Comparison of ENCODE assay signal across 18 cellular contexts in genomic region chr22:48888466-48889208, GRCh38.
A peak's percentile ranks its signal among the peaks of the same experiment; 100 is the strongest.
DNase-seq lines count a peak whose midpoint lies in the region; ATAC-seq and TF ChIP-seq lines count a peak whose summit lies in the region.
"Had no signal": no experiment of that assay in that cellular context is flagged by ENCODE, and none has a peak within 500 bp of the region (broad histone marks: within the 10 kb centered on the region; RNA-seq: fewer than 3 reads in every experiment).

No MANE protein-coding gene starts in this region.

- no peak for TF ChIP-seq POLR2A in upper lobe of left lung (IDR thresholded peaks at IDR 0.05)

- TF ChIP-seq CTCF in upper lobe of left lung (IDR thresholded peaks at IDR 0.05) = no peak

- no peaks in the 10 kb centered on the region for H3K36me3 ChIP-seq in upper lobe of left lung

- peaks cover 0 to 5% (median 0%) of the 10 kb centered on the region in 4 donors for H3K9me3 ChIP-seq in upper lobe of left lung

- 79 to 84% methylated on average over 13 to 14 of the region's 14 CpGs for WGBS in upper lobe of left lung, 2 donors

- no peaks in the 10 kb centered on the region for H3K4me1 ChIP-seq in upper lobe of left lung

- no peak for TF ChIP-seq EP300 in upper lobe of left lung (IDR thresholded peaks at IDR 0.05)

- no peak overlapping the region for H3K4me3 ChIP-seq in upper lobe of left lung

- intact Hi-C loops in cardiac septum (cut with DNase I) = no loop called here
- intact Hi-C loops in left cardiac atrium (cut with DNase I) = no loop called here

- DNase-seq in NCI-H345 (lab: John Stamatoyannopoulos, UW) (peak; percentile 12), NCI-H345 treated with DMSO at 0.1 percent for 48 hours (lab: John Stamatoyannopoulos, UW; ENCODE audit: unreplicated experiment) (no peak), cardiac septum (ENCODE audit: low spot score) (peak; percentile 55), left cardiac atrium (no peak), mesenteric fat pad (ENCODE audit: low spot score) (peak; percentile 59), upper lobe of left lung (peak; percentile 7 to 26), NCI-H146 (lab: John Stamatoyannopoulos, UW) (no peak)
- DNase-seq: AML-193, IMR-90, NCI-H1417, NCI-H1930, NCI-H446, NCI-H526 treated with DMSO at 0.1 percent for 48 hours had no signal

- ATAC-seq in left cardiac atrium (no peak), upper lobe of left lung (ENCODE audit: low FRiP score in 2 of 2) (no peak), GM18498 (IDR thresholded peaks at IDR 0.05; ENCODE audit: unreplicated experiment) (no peak)
- ATAC-seq: Panc1 had no signal

- H3K27me3 ChIP-seq in upper lobe of left lung = no peaks in the 10 kb centered on the region

- H3K27ac ChIP-seq in upper lobe of left lung = no peak overlapping the region
- H3K27ac ChIP-seq: 22Rv1, C4-2B, HL-60 had no signal

Comparison
In these comparisons a context has a peak if more than half of its experiments do, and no peak if none do; other contexts are left out.
1. DNase-seq: peak in NCI-H345 (single experiment), cardiac septum (single experiment), mesenteric fat pad (single experiment) and upper lobe of left lung (2 of 2); none in NCI-H345 treated with DMSO at 0.1 percent for 48 hours (single experiment), left cardiac atrium (single experiment) and NCI-H146 (single experiment).